8 cellular contexts compared by ENCODE assay signal in genomic region chr13:27131202-27131623, GRCh38. TPM values are rescaled to one million over a fixed set of nuclear protein-coding genes. Genes with fewer than 3 reads are reported as not detected.
DNase-seq lines count a peak whose midpoint lies in the region; ATAC-seq and TF ChIP-seq lines count a peak whose summit lies in the region.

No MANE protein-coding gene starts in this region.

- H3K9me3 ChIP-seq in mammary epithelial cell (replicated peaks; ENCODE audit: insufficient read depth, low read length) (no peaks in the 10 kb centered on the region), sigmoid colon (peaks cover 0 to 4% (median 0%) of the 10 kb centered on the region in 4 donors)

- H3K4me3 ChIP-seq in mammary epithelial cell (replicated peaks in 1 of 3; ENCODE audit: insufficient read depth in 1 of 3, low read depth in 2 of 3, low read length in 3 of 3) (no peak overlapping the region), sigmoid colon (no peak overlapping the region)

- no peak for TF ChIP-seq EP300 in sigmoid colon (IDR thresholded peaks at IDR 0.05)

- 5% methylated on average over 4 of the region's 4 CpGs for WGBS in mammary epithelial cell (ENCODE audit: low coverage, missing lambda C conversion rate)
- WGBS in sigmoid colon, 2 donors: 41 to 48% methylated on average over 4 of the region's 4 CpGs

- dilution Hi-C loops in mammary epithelial cell (cut with HindIII; ENCODE audit: low sequenced_read_pairs): no loop called here

- H3K4me2 ChIP-seq in mammary epithelial cell (ENCODE audit: insufficient read depth, low read depth, low read length): peak overlapping the region; percentile 38

- peaks cover 87% of the 10 kb centered on the region for H3K79me2 ChIP-seq in mammary epithelial cell (ENCODE audit: insufficient read depth, low read length)

- H3K4me1 Mint-ChIP-seq in HFFc6 (ENCODE audit: low read depth): peaks cover 64% of the 10 kb centered on the region

- BruUV-seq in mammary epithelial cell (replicated peaks; lab: Mats Ljungman, UMichigan): TSS peak; percentile 35

- peak overlapping the region; percentile 27 for H3K9ac ChIP-seq in mammary epithelial cell (ENCODE audit: insufficient read depth, low read length)

- H3K4me1 ChIP-seq in mammary epithelial cell (ENCODE audit: insufficient read depth, low read length) (peaks cover 16% of the 10 kb centered on the region), sigmoid colon (peaks cover 0 to 99% (median 89%) of the 10 kb centered on the region in 4 donors)

- H3K27ac ChIP-seq in mammary epithelial cell (ENCODE audit: insufficient read depth, low read depth, low read length) (peak overlapping the region; percentile 66), sigmoid colon (peak overlapping the region; percentile 34 to 65 (median 54))

- TF ChIP-seq POLR2A in sigmoid colon (IDR thresholded peaks at IDR 0.05): no peak

- peak; percentile 90 for ATAC-seq in GM19025 (IDR thresholded peaks at IDR 0.05; ENCODE audit: low read depth, unreplicated experiment)
- ATAC-seq in HG03060 (IDR thresholded peaks at IDR 0.05; ENCODE audit: low read depth, unreplicated experiment): peak; percentile 93

- in situ Hi-C loops in mammary epithelial cell (cut with MboI; ENCODE audit: low sequenced_read_pairs in 2 of 2): no loop called here

- intact Hi-C loops in mammary epithelial cell (cut with micrococcal nuclease): no loop called here
- intact Hi-C loops in sigmoid colon (cut with DNase I): no loop called here

- H3K36me3 ChIP-seq in mammary epithelial cell (ENCODE audit: insufficient read depth, low read length) (no peaks in the 10 kb centered on the region), sigmoid colon (no peaks in the 10 kb centered on the region)

- no peaks in the 10 kb centered on the region for H4K20me1 ChIP-seq in mammary epithelial cell (ENCODE audit: insufficient read depth, low read length)

- H3K36me3 Mint-ChIP-seq in HFFc6 (ENCODE audit: low read depth): peaks cover 32% of the 10 kb centered on the region

- DNase-seq in T-helper 22 cell (ENCODE audit: low read depth): peak; percentile 58
- DNase-seq in mammary epithelial cell: peak; percentile 98
- no peak for DNase-seq in sigmoid colon
- no peak for DNase-seq in medulla oblongata (ENCODE audit: extremely low spot score)
- no peak for DNase-seq in SHP77 treated with DMSO at 0.1 percent for 48 hours (lab: John Stamatoyannopoulos, UW)
- DNase-seq in HFFc6: no peak

- no peaks in the 10 kb centered on the region for H3K27me3 ChIP-seq in mammary epithelial cell (ENCODE audit: insufficient read depth, low read length)
- H3K27me3 ChIP-seq in sigmoid colon: no peaks in the 10 kb centered on the region

- H3K4me3 Mint-ChIP-seq in HFFc6: no peak overlapping the region

- H3K9me3 Mint-ChIP-seq in HFFc6: peaks cover 16% of the 10 kb centered on the region

- no peak overlapping the region for H2AFZ ChIP-seq in mammary epithelial cell (ENCODE audit: low read depth, low read length)

- no peak for TF ChIP-seq CTCF in mammary epithelial cell (conservative IDR thresholded peaks at IDR 0.05 in 1 of 2, IDR thresholded peaks at IDR 0.05 in 1 of 2; ENCODE audit: extremely low read depth in 1 of 2, insufficient read depth in 1 of 2, low read depth in 1 of 2, low read length in 2 of 2)
- no peak for TF ChIP-seq CTCF in sigmoid colon (IDR thresholded peaks at IDR 0.05)
- no peak for TF ChIP-seq CTCF in HFFc6 (IDR thresholded peaks at IDR 0.05)

- CTCF ChIA-PET in mammary epithelial cell (lab: Charles Lee; ENCODE audit: low non-redundant PET): no interaction called here

- no peak overlapping the region for H3K27ac Mint-ChIP-seq in HFFc6

- no peaks in the 10 kb centered on the region for H3K27me3 Mint-ChIP-seq in HFFc6 (ENCODE audit: insufficient read depth)

RNA-seq across cellular contexts. Expression of gene USP12, which starts 40.4 kb away (rescaled TPM):
- total RNA-seq in mammary epithelial cell: 10 to 100 TPM; 19.7 to 22.3 TPM
- polyA plus RNA-seq in mammary epithelial cell: 6.1 TPM
- 4.9 TPM for polyA minus RNA-seq in mammary epithelial cell
- 10 to 100 TPM; 69.5 to 91.3 (median 80.9) TPM for total RNA-seq in sigmoid colon
- 10 to 100 TPM; 20.3 to 36.1 (median 29.4) TPM for polyA plus RNA-seq in sigmoid colon
- total RNA-seq in HFFc6 (2021; fragmentation: NEBNext Ultra II Directional; extraction: Animal tissue kit (Norgen Biotek cat#: 25700)): 10 to 100 TPM; 20.0 to 25.2 (median 22.7) TPM

Comparison
In these comparisons a context has a peak if more than half of its experiments do, and no peak if none do; other contexts are left out.
1. DNase-seq: peak in T-helper 22 cell (single experiment) and mammary epithelial cell (single experiment); none in sigmoid colon (single experiment), medulla oblongata (single experiment), SHP77 treated with DMSO at 0.1 percent for 48 hours (single experiment) and HFFc6 (single experiment).